In genomic region chr18:3186678-3187658, GRCh38 we compare ENCODE assay signal across 16 cellular contexts. TPM values are rescaled to one million over a fixed set of nuclear protein-coding genes. Genes with fewer than 3 reads are reported as not detected.
DNase-seq lines count a peak whose midpoint lies in the region; ATAC-seq, FAIRE-seq and TF ChIP-seq lines count a peak whose summit lies in the region.
"Had no signal": no experiment of that assay in that cellular context is flagged by ENCODE, and none has a peak within 500 bp of the region (broad histone marks: within the 10 kb centered on the region; RNA-seq: fewer than 3 reads in every experiment).

No MANE protein-coding gene starts in this region.

- DNase-seq in D721Med (ENCODE audit: insufficient read length, low spot score) (no peak), HuH-7.5 (ENCODE audit: low spot score) (peak; percentile 51), left colon (no peak), colonic mucosa (no peak), GM03348 (ENCODE audit: low spot score) (no peak), iPS-NIHi11 (ENCODE audit: low spot score) (no peak)
- DNase-seq: activated T-cell treated with anti-CD3 and anti-CD28 coated beads, Interleukin-2, amount 50 U/mL, for 48 hours; DND-41; immature natural killer cell; right lobe of liver; testis had no signal

- no peak overlapping the region for H3K4me3 ChIP-seq in colonic mucosa
- H3K4me3 ChIP-seq: right lobe of liver, testis had no signal

- FAIRE-seq in D721Med (lab: Jason Lieb, UNC), result peak; percentile 53
- FAIRE-seq: astrocyte, RCC 7860 had no signal

- H3K27ac ChIP-seq in VCaP (no peak overlapping the region), colonic mucosa (no peak overlapping the region)
- H3K27ac ChIP-seq: epithelial cell of prostate, testis had no signal

- H3K9me3 ChIP-seq in colonic mucosa, result no peaks in the 10 kb centered on the region
- H3K9me3 ChIP-seq: right lobe of liver, testis had no signal

- no peaks in the 10 kb centered on the region for H3K4me1 ChIP-seq in colonic mucosa
- H3K4me1 ChIP-seq: testis had no signal

- TF ChIP-seq CTCF in D721Med (IDR thresholded peaks at IDR 0.05; ENCODE audit: insufficient read depth, missing control alignments), result no peak
- peak; percentile 16; the same call in 1 of the 2 replicates for TF ChIP-seq CTCF in VCaP (conservative IDR thresholded peaks at IDR 0.05)
- TF ChIP-seq CTCF in colonic mucosa (IDR thresholded peaks at IDR 0.05), result no peak

- H3K36me3 ChIP-seq in colonic mucosa, result no peaks in the 10 kb centered on the region

- ATAC-seq in left colon (peak; percentile 91), GM19023 (IDR thresholded peaks at IDR 0.05; ENCODE audit: unreplicated experiment) (no peak)

- intact Hi-C loops in left colon (cut with DNase I, micrococcal nuclease) (no loop called here), colonic mucosa (cut with DNase I) (no loop called here)

- H3K27me3 ChIP-seq in colonic mucosa, result no peaks in the 10 kb centered on the region
- H3K27me3 ChIP-seq: right lobe of liver, testis had no signal

- no peak overlapping the region for H3K9ac ChIP-seq in colonic mucosa (ENCODE audit: low read depth in 2 of 2, low read length in 2 of 2)

RNA-seq across cellular contexts. Expression of gene MYOM1, which starts 32.8 kb away (rescaled TPM):
- total RNA-seq in left colon (1 to 10 TPM; 3.5 to 9.6 TPM), colonic mucosa (1 to 10 TPM; 2.8 to 7.9 TPM)
